ENCODE assay signal across 1 cellular context in genomic region chr3:42772670-42773408, GRCh38.
TF ChIP-seq lines count a peak whose summit lies in the region.

A gene with protein sequence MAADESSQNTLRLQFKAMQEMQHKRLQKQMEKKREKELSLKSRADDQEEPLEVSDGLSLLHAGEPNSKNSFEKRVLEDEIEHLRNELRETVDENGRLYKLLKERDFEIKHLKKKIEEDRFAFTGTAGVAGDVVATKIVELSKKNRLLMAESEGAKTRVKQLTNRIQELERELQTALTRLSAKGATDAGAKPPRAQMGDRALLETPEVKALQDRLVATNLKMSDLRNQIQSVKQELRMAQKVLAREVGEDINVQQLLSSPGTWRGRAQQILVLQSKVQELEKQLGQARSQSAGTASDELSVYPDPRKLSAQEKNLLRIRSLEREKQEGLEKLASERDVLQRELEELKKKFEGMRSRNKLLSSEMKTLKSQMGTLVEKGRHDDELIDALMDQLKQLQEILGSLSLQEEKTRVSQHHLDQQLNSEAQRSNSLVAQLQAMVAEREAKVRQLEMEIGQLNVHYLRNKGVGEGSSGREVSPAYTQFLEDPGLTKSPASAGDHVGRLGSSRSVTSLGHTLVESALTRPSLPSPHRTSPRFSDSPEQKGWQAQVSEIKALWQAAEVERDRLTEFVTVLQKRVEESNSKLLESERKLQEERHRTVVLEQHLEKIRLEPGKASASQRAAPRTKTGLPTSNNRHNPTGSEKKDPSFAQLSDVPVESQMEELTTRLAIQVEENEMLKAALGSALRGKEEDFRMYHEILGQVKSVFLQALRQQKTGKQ (minus strand): TSS chr3:42773253. CDS start chr3:42758345, 14,908 bp downstream.

TF ChIP-seq in HepG2, 621 proteins besides CTCF, POLR2A, EP300 and RAD21 (continued from another document):
- TF ChIP-seq, protein P1, sequence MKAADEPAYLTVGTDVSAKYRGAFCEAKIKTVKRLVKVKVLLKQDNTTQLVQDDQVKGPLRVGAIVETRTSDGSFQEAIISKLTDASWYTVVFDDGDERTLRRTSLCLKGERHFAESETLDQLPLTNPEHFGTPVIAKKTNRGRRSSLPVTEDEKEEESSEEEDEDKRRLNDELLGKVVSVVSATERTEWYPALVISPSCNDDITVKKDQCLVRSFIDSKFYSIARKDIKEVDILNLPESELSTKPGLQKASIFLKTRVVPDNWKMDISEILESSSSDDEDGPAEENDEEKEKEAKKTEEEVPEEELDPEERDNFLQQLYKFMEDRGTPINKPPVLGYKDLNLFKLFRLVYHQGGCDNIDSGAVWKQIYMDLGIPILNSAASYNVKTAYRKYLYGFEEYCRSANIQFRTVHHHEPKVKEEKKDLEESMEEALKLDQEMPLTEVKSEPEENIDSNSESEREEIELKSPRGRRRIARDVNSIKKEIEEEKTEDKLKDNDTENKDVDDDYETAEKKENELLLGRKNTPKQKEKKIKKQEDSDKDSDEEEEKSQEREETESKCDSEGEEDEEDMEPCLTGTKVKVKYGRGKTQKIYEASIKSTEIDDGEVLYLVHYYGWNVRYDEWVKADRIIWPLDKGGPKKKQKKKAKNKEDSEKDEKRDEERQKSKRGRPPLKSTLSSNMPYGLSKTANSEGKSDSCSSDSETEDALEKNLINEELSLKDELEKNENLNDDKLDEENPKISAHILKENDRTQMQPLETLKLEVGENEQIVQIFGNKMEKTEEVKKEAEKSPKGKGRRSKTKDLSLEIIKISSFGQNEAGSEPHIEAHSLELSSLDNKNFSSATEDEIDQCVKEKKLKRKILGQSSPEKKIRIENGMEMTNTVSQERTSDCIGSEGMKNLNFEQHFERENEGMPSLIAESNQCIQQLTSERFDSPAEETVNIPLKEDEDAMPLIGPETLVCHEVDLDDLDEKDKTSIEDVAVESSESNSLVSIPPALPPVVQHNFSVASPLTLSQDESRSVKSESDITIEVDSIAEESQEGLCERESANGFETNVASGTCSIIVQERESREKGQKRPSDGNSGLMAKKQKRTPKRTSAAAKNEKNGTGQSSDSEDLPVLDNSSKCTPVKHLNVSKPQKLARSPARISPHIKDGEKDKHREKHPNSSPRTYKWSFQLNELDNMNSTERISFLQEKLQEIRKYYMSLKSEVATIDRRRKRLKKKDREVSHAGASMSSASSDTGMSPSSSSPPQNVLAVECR (CRISPR knock-in tag; IDR thresholded peaks at IDR 0.05; ENCODE audit: borderline replicate concordance): peak; percentile 36; the same call in 1 of the 2 replicates
- TF ChIP-seq RFXANK (CRISPR knock-in tag; IDR thresholded peaks at IDR 0.05) (peak; percentile 92; the same call in 1 of the 2 replicates), RFXAP (CRISPR knock-in tag; IDR thresholded peaks at IDR 0.05; ENCODE audit: borderline replicate concordance) (peak; percentile 86), JDP2 (CRISPR knock-in tag; IDR thresholded peaks at IDR 0.05; ENCODE audit: borderline replicate concordance) (no peak), HNRNPLL (IDR thresholded peaks at IDR 0.05; ENCODE audit: low read depth, low read length, poor library complexity, severe bottlenecking) (peak; percentile 43), SNRNP70 (IDR thresholded peaks at IDR 0.05; ENCODE audit: low read depth, low read length) (no peak), RBM22 (optimal IDR thresholded peaks at IDR 0.05; ENCODE audit: low read length) (peak; percentile 93), MXI1 (IDR thresholded peaks at IDR 0.05; ENCODE audit: borderline replicate concordance, low read depth, low read length) (peak; percentile 72; the same call in 1 of the 3 replicates), SIN3A (IDR thresholded peaks at IDR 0.05; ENCODE audit: borderline replicate concordance, low read depth, low read length) (0 out of 2 replicates have a peak, but pooled peaks have one; percentile 31), ZNF430 (CRISPR knock-in tag; IDR thresholded peaks at IDR 0.05) (no peak), DNMT3B (CRISPR knock-in tag; conservative IDR thresholded peaks at IDR 0.05) (no peak), SAP130 (CRISPR knock-in tag; IDR thresholded peaks at IDR 0.05; ENCODE audit: low read depth) (peak; percentile 62; the same call in 1 of the 2 replicates)
- TF ChIP-seq, protein P2, sequence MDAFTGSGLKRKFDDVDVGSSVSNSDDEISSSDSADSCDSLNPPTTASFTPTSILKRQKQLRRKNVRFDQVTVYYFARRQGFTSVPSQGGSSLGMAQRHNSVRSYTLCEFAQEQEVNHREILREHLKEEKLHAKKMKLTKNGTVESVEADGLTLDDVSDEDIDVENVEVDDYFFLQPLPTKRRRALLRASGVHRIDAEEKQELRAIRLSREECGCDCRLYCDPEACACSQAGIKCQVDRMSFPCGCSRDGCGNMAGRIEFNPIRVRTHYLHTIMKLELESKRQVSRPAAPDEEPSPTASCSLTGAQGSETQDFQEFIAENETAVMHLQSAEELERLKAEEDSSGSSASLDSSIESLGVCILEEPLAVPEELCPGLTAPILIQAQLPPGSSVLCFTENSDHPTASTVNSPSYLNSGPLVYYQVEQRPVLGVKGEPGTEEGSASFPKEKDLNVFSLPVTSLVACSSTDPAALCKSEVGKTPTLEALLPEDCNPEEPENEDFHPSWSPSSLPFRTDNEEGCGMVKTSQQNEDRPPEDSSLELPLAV (CRISPR knock-in tag; conservative IDR thresholded peaks at IDR 0.05; ENCODE audit: low read depth): no peak
- TF ChIP-seq, protein P3, sequence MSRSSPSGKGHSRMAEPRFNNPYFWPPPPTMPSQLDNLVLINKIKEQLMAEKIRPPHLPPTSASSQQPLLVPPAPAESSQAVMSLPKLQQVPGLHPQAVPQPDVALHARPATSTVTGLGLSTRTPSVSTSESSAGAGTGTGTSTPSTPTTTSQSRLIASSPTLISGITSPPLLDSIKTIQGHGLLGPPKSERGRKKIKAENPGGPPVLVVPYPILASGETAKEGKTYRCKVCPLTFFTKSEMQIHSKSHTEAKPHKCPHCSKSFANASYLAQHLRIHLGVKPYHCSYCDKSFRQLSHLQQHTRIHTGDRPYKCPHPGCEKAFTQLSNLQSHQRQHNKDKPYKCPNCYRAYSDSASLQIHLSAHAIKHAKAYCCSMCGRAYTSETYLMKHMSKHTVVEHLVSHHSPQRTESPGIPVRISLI (CRISPR knock-in tag; IDR thresholded peaks at IDR 0.05; ENCODE audit: borderline replicate concordance): no peak
